ENCODE assay signal across 1 cellular context in genomic region chr18:58402951-58403702, GRCh38.
A peak's percentile ranks its signal among the peaks of the same experiment; 100 is the strongest.
TF ChIP-seq lines count a peak whose summit lies in the region.

No MANE protein-coding gene starts in this region.

TF ChIP-seq in HepG2, 621 proteins besides CTCF, POLR2A, EP300 and RAD21 (continued from another document and continues in another):
- TF ChIP-seq SIN3B (IDR thresholded peaks at IDR 0.05; ENCODE audit: low read length) (no peak), TAF1 (CRISPR knock-in tag; IDR thresholded peaks at IDR 0.05) (peak; percentile 35; the same call in 1 of the 2 replicates), KMT2A (CRISPR knock-in tag; IDR thresholded peaks at IDR 0.05) (peak; percentile 43; the same call in 1 of the 2 replicates), SP5 (CRISPR knock-in tag; IDR thresholded peaks at IDR 0.05; ENCODE audit: borderline replicate concordance, low read depth) (peak; percentile 69), ZNF558 (CRISPR knock-in tag; IDR thresholded peaks at IDR 0.05; ENCODE audit: borderline replicate concordance) (0 out of 2 replicates have a peak, but pooled peaks have one; percentile 64), NFKBIZ (CRISPR knock-in tag; IDR thresholded peaks at IDR 0.05) (peak; percentile 74; the same call in 1 of the 2 replicates), FOXO4 (CRISPR knock-in tag; conservative IDR thresholded peaks at IDR 0.05) (peak; percentile 93; the same call in 1 of the 2 replicates), NR0B2 (CRISPR knock-in tag; IDR thresholded peaks at IDR 0.05) (peak; percentile 83), CEBPG (CRISPR knock-in tag; IDR thresholded peaks at IDR 0.05) (peak; percentile 73), NAIF1 (CRISPR knock-in tag; IDR thresholded peaks at IDR 0.05; ENCODE audit: borderline replicate concordance) (no peak), THYN1 (CRISPR knock-in tag; IDR thresholded peaks at IDR 0.05; ENCODE audit: borderline replicate concordance, low read depth) (no peak), ZNF83 (CRISPR knock-in tag; IDR thresholded peaks at IDR 0.05; ENCODE audit: borderline replicate concordance) (no peak), ZFY (CRISPR knock-in tag; IDR thresholded peaks at IDR 0.05) (peak; percentile 70), ZNF501 (CRISPR knock-in tag; IDR thresholded peaks at IDR 0.05) (peak; percentile 81), ZNF24 (IDR thresholded peaks at IDR 0.05) (no peak), ZBTB44 (CRISPR knock-in tag; IDR thresholded peaks at IDR 0.05) (no peak), ZNF331 (CRISPR knock-in tag; IDR thresholded peaks at IDR 0.05) (peak; percentile 56; the same call in 1 of the 2 replicates), NR1H2 (CRISPR knock-in tag; IDR thresholded peaks at IDR 0.05; ENCODE audit: borderline replicate concordance, low read depth) (no peak), MLLT10 (CRISPR knock-in tag; IDR thresholded peaks at IDR 0.05) (no peak), ZNF646 (CRISPR knock-in tag; IDR thresholded peaks at IDR 0.05) (peak; percentile 84), ZNF615 (CRISPR knock-in tag; IDR thresholded peaks at IDR 0.05; ENCODE audit: borderline replicate concordance) (no peak), PAWR (CRISPR knock-in tag; IDR thresholded peaks at IDR 0.05; ENCODE audit: borderline replicate concordance) (no peak), EEA1 (CRISPR knock-in tag; IDR thresholded peaks at IDR 0.05; ENCODE audit: borderline replicate concordance) (no peak), RORA (CRISPR knock-in tag; IDR thresholded peaks at IDR 0.05) (no peak)
- TF ChIP-seq, protein P1, sequence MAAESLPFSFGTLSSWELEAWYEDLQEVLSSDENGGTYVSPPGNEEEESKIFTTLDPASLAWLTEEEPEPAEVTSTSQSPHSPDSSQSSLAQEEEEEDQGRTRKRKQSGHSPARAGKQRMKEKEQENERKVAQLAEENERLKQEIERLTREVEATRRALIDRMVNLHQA (CRISPR knock-in tag; IDR thresholded peaks at IDR 0.05) = no peak
- TF ChIP-seq, protein P2, sequence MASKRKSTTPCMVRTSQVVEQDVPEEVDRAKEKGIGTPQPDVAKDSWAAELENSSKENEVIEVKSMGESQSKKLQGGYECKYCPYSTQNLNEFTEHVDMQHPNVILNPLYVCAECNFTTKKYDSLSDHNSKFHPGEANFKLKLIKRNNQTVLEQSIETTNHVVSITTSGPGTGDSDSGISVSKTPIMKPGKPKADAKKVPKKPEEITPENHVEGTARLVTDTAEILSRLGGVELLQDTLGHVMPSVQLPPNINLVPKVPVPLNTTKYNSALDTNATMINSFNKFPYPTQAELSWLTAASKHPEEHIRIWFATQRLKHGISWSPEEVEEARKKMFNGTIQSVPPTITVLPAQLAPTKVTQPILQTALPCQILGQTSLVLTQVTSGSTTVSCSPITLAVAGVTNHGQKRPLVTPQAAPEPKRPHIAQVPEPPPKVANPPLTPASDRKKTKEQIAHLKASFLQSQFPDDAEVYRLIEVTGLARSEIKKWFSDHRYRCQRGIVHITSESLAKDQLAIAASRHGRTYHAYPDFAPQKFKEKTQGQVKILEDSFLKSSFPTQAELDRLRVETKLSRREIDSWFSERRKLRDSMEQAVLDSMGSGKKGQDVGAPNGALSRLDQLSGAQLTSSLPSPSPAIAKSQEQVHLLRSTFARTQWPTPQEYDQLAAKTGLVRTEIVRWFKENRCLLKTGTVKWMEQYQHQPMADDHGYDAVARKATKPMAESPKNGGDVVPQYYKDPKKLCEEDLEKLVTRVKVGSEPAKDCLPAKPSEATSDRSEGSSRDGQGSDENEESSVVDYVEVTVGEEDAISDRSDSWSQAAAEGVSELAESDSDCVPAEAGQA (IDR thresholded peaks at IDR 0.05; ENCODE audit: low read depth) = peak; percentile 80; the same call in 1 of the 2 replicates
- TF ChIP-seq, protein P2 (CRISPR knock-in tag; IDR thresholded peaks at IDR 0.05; ENCODE audit: borderline replicate concordance) = no peak
- TF ChIP-seq, protein P3, sequence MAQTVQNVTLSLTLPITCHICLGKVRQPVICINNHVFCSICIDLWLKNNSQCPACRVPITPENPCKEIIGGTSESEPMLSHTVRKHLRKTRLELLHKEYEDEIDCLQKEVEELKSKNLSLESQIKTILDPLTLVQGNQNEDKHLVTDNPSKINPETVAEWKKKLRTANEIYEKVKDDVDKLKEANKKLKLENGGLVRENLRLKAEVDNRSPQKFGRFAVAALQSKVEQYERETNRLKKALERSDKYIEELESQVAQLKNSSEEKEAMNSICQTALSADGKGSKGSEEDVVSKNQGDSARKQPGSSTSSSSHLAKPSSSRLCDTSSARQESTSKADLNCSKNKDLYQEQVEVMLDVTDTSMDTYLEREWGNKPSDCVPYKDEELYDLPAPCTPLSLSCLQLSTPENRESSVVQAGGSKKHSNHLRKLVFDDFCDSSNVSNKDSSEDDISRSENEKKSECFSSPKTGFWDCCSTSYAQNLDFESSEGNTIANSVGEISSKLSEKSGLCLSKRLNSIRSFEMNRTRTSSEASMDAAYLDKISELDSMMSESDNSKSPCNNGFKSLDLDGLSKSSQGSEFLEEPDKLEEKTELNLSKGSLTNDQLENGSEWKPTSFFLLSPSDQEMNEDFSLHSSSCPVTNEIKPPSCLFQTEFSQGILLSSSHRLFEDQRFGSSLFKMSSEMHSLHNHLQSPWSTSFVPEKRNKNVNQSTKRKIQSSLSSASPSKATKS (CRISPR knock-in tag; IDR thresholded peaks at IDR 0.05) = no peak
- TF ChIP-seq, protein P4, sequence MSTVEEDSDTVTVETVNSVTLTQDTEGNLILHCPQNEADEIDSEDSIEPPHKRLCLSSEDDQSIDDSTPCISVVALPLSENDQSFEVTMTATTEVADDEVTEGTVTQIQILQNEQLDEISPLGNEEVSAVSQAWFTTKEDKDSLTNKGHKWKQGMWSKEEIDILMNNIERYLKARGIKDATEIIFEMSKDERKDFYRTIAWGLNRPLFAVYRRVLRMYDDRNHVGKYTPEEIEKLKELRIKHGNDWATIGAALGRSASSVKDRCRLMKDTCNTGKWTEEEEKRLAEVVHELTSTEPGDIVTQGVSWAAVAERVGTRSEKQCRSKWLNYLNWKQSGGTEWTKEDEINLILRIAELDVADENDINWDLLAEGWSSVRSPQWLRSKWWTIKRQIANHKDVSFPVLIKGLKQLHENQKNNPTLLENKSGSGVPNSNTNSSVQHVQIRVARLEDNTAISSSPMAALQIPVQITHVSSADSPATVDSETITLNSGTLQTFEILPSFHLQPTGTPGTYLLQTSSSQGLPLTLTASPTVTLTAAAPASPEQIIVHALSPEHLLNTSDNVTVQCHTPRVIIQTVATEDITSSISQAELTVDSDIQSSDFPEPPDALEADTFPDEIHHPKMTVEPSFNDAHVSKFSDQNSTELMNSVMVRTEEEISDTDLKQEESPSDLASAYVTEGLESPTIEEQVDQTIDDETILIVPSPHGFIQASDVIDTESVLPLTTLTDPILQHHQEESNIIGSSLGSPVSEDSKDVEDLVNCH (CRISPR knock-in tag; IDR thresholded peaks at IDR 0.05) = no peak
